8 cellular contexts compared by ENCODE assay signal in genomic region chrX:386239-386767, GRCh38. TPM values are rescaled to one million over a fixed set of nuclear protein-coding genes. Genes with fewer than 3 reads are reported as not detected.
A peak's percentile ranks its signal among the peaks of the same experiment; 100 is the strongest.
DNase-seq lines count a peak whose midpoint lies in the region; ATAC-seq and TF ChIP-seq lines count a peak whose summit lies in the region.

No MANE protein-coding gene starts in this region.

- H3K4me1 ChIP-seq in DND-41 (ENCODE audit: insufficient read depth, low read length) (peaks cover 18% of the 10 kb centered on the region), OCI-LY1 (ENCODE audit: insufficient read depth, low read length, severe bottlenecking) (peaks cover 16% of the 10 kb centered on the region), upper lobe of right lung (no peaks in the 10 kb centered on the region)

- intact Hi-C loops in upper lobe of right lung (cut with DNase I), result no loop called here

- H3K4me3 ChIP-seq in DND-41 (ENCODE audit: low read depth in 1 of 2, low read length in 2 of 2), result peak overlapping the region; percentile 43 to 81; a peak in 3 of 4 replicates
- peak overlapping the region; percentile 83 for H3K4me3 ChIP-seq in H7 (ENCODE audit: insufficient read depth, low read depth, low read length)
- H3K4me3 ChIP-seq in OCI-LY1 (ENCODE audit: low read depth, low read length, poor library complexity, severe bottlenecking), result peak overlapping the region; percentile 83
- H3K4me3 ChIP-seq in upper lobe of right lung, result peak overlapping the region; percentile 86

- H3K27ac ChIP-seq in DND-41 (ENCODE audit: low read length) (peak overlapping the region; percentile 99), OCI-LY1 (ENCODE audit: low read depth, low read length, poor library complexity, severe bottlenecking) (no peak overlapping the region), caudate nucleus (ENCODE audit: low read depth, low read length) (peak overlapping the region; percentile 99), upper lobe of right lung (peak overlapping the region; percentile 100)

- H3K36me3 ChIP-seq in DND-41 (ENCODE audit: insufficient read depth, low read length), result peaks cover 10% of the 10 kb centered on the region
- H3K36me3 ChIP-seq in H7 (replicated peaks; ENCODE audit: control insufficient read depth, insufficient read depth, low read length), result no peaks in the 10 kb centered on the region
- H3K36me3 ChIP-seq in OCI-LY1 (ENCODE audit: insufficient read depth, low read length), result peaks cover 6% of the 10 kb centered on the region; the same call in 1 of the 2 replicates
- no peaks in the 10 kb centered on the region for H3K36me3 ChIP-seq in upper lobe of right lung

- H3K4me1 Mint-ChIP-seq in naive B cell, result peaks cover 14 to 18% (median 18%) of the 10 kb centered on the region in 3 donors

- H3K79me2 ChIP-seq in DND-41 (ENCODE audit: insufficient read depth, low read length) (peaks cover 45% of the 10 kb centered on the region), OCI-LY1 (ENCODE audit: insufficient read depth, low read length) (peaks cover 3% of the 10 kb centered on the region; the same call in 1 of the 2 replicates)

- H3K9ac ChIP-seq in DND-41 (ENCODE audit: low read depth, low read length) (peak overlapping the region; percentile 93), OCI-LY1 (ENCODE audit: low read length) (peak overlapping the region; percentile 97)

- peak overlapping the region; percentile 15 to 84 (median 64) for H3K4me3 Mint-ChIP-seq in naive B cell

- H4K20me1 ChIP-seq in DND-41 (ENCODE audit: insufficient read depth, low read length), result no peaks in the 10 kb centered on the region
- H4K20me1 ChIP-seq in OCI-LY1 (ENCODE audit: insufficient read depth, low read length), result no peaks in the 10 kb centered on the region

- ATAC-seq in DND-41 (ENCODE audit: insufficient read depth, low read depth), result peak; percentile 31
- peak; percentile 26 to 27 for ATAC-seq in naive B cell (ENCODE audit: low read depth in 2 of 2)
- no peak for ATAC-seq in upper lobe of right lung

- peak overlapping the region in 3 of 6 donors; percentile 24 to 97 (median 33) for H3K27ac Mint-ChIP-seq in naive B cell

- no peaks in the 10 kb centered on the region for H3K36me3 Mint-ChIP-seq in naive B cell

- H3K27me3 ChIP-seq in DND-41 (ENCODE audit: insufficient read depth, low read length, poor library complexity) (no peaks in the 10 kb centered on the region), H7 (ENCODE audit: control insufficient read depth, insufficient read depth, low read length) (no peaks in the 10 kb centered on the region), OCI-LY1 (ENCODE audit: insufficient read depth, low read length) (no peaks in the 10 kb centered on the region), upper lobe of right lung (no peaks in the 10 kb centered on the region)

- TF ChIP-seq CTCF in DND-41 (IDR thresholded peaks at IDR 0.05; ENCODE audit: borderline replicate concordance, extremely low read depth, low read length, poor library complexity, severe bottlenecking) (no peak), OCI-LY1 (IDR thresholded peaks at IDR 0.05; ENCODE audit: low read length) (no peak), upper lobe of right lung (IDR thresholded peaks at IDR 0.05) (no peak)

- DNase-seq in DND-41 (peak; percentile 57), H7 (no peak), caudate nucleus (lab: John Stamatoyannopoulos, UW) (no peak), naive B cell (no peak), upper lobe of right lung (no peak), NCI-H1930 (lab: John Stamatoyannopoulos, UW) (no peak), cerebellar nuclear complex (lab: John Stamatoyannopoulos, UW) (no peak)

- H3K9me3 Mint-ChIP-seq in naive B cell, result peaks cover 0 to 4% (median 0%) of the 10 kb centered on the region in 7 donors

- no peaks in the 10 kb centered on the region; the same call in 1 of the 2 replicates for H3F3A ChIP-seq in OCI-LY1 (ENCODE audit: insufficient read depth, low read length)

- H2AFZ ChIP-seq in DND-41 (ENCODE audit: low read depth, low read length) (peak overlapping the region; percentile 99), OCI-LY1 (ENCODE audit: low read length) (no peak overlapping the region)

- peak overlapping the region; percentile 80 for H3K4me2 ChIP-seq in DND-41 (ENCODE audit: insufficient read depth, low read length)
- H3K4me2 ChIP-seq in OCI-LY1 (ENCODE audit: low read length), result peak overlapping the region; percentile 88

- no peaks in the 10 kb centered on the region for H3K9me2 ChIP-seq in OCI-LY1 (ENCODE audit: low read depth, low read length)

- no peaks in the 10 kb centered on the region for H3K27me3 Mint-ChIP-seq in naive B cell

- H3K9me3 ChIP-seq in DND-41 (ENCODE audit: insufficient read depth, low read length, severe bottlenecking) (no peaks in the 10 kb centered on the region), OCI-LY1 (ENCODE audit: low read length) (no peaks in the 10 kb centered on the region), upper lobe of right lung (no peaks in the 10 kb centered on the region)

RNA-seq across cellular contexts. Expression of gene PPP2R3B, which starts 0.4 kb away (rescaled TPM):
- 63.1 and 113 TPM in 2 replicates for total RNA-seq in H7 (2014; rRNA removed; shearing (Covaris generic))
- 10 to 100 TPM in 4 of 6 donors, 1 to 10 TPM in 2; 8.3 to 17.4 (median 12.4) TPM for polyA plus RNA-seq in naive B cell (ENCODE audit: low read depth in 6 of 6)
- total RNA-seq in upper lobe of right lung, result 12.8 TPM
